ENCODE assay signal across 9 cellular contexts in genomic region chr4:6263541-6264540, GRCh38. TPM values are rescaled to one million over a fixed set of nuclear protein-coding genes. Genes with fewer than 3 reads are reported as not detected.
DNase-seq lines count a peak whose midpoint lies in the region; ATAC-seq, FAIRE-seq and TF ChIP-seq lines count a peak whose summit lies in the region.
"Had no signal": no experiment of that assay in that cellular context is flagged by ENCODE, and none has a peak within 500 bp of the region (broad histone marks: within the 10 kb centered on the region; RNA-seq: fewer than 3 reads in every experiment).

No MANE protein-coding gene starts in this region.

- in situ Hi-C loops in transverse colon (cut with MboI; ENCODE audit: low pct_ligation_motif_present in 1 of 4, low pct_unique_long_range_greater_than_20kb in 1 of 4, low sequenced_read_pairs in 3 of 4), result loop anchor here in 1 of 4 donors (25.0 kb wide), 1 partner anchor 298 kb away; no protein-coding TSS in a partner anchor

- ATAC-seq in GM19023 (IDR thresholded peaks at IDR 0.05; ENCODE audit: unreplicated experiment), result peak; percentile 46

- peaks cover 14% of the 10 kb centered on the region for H3K27me3 Mint-ChIP-seq in activated CD4-positive, alpha-beta memory T cell treated with anti-CD3 and anti-CD28 coated beads for 36 hours

- peak; percentile 81 for TF ChIP-seq CTCF in BJ (IDR thresholded peaks at IDR 0.05; ENCODE audit: insufficient read depth, low read depth, low read length)
- TF ChIP-seq CTCF in right atrium auricular region (IDR thresholded peaks at IDR 0.05), result peak; percentile 41 to 79
- peak; percentile 31 to 48 (median 37) for TF ChIP-seq CTCF in transverse colon (IDR thresholded peaks at IDR 0.05)

- H3K4me3 Mint-ChIP-seq in activated CD4-positive, alpha-beta memory T cell treated with anti-CD3 and anti-CD28 coated beads for 36 hours, result no peak overlapping the region

- whole genome bisulfite sequencing in transverse colon (ENCODE audit: low coverage in 1 of 2), 2 donors, result 60% methylated on average over 18 of the region's 18 CpGs; no CpG with 5 or more reads in 1 of the 2 donors

- DNase-seq in BJ (ENCODE audit: low read depth) (no peak), right atrium auricular region (ENCODE audit: low spot score) (no peak), transverse colon (peak; percentile 57), GM19239 (ENCODE audit: insufficient read length, low spot score) (no peak), NCI-H1048 (lab: John Stamatoyannopoulos, UW) (no peak)
- peak; percentile 46 for DNase-seq in activated CD4-positive, alpha-beta memory T cell treated with anti-CD3 and anti-CD28 coated beads for 36 hours
- DNase-seq in effector CD8-positive, alpha-beta T cell (lab: John Stamatoyannopoulos, UW), result no peak

- H3K36me3 ChIP-seq in BJ (ENCODE audit: control insufficient read depth, insufficient read depth, low read length) (no peaks in the 10 kb centered on the region), right atrium auricular region (no peaks in the 10 kb centered on the region), transverse colon (no peaks in the 10 kb centered on the region)

- H3K27ac ChIP-seq in right atrium auricular region (no peak overlapping the region), transverse colon (no peak overlapping the region)

- POLR2A ChIA-PET in BJ (lab: Charles Lee), result no interaction called here
- POLR2A ChIA-PET in activated CD4-positive, alpha-beta memory T cell treated with anti-CD3 and anti-CD28 coated beads for 36 hours (lab: Charles Lee), result no interaction called here

- H3K27me3 ChIP-seq in BJ (ENCODE audit: control insufficient read depth, insufficient read depth, low read length) (peaks cover 1% of the 10 kb centered on the region; the same call in 1 of the 2 replicates), right atrium auricular region (no peaks in the 10 kb centered on the region), transverse colon (peaks cover 13% of the 10 kb centered on the region)
- H3K27me3 ChIP-seq: dorsolateral prefrontal cortex had no signal

- peaks cover 1% of the 10 kb centered on the region for H3K4me1 Mint-ChIP-seq in activated CD4-positive, alpha-beta memory T cell treated with anti-CD3 and anti-CD28 coated beads for 36 hours (ENCODE audit: low read depth)

- H3K36me3 Mint-ChIP-seq in activated CD4-positive, alpha-beta memory T cell treated with anti-CD3 and anti-CD28 coated beads for 36 hours, result no peaks in the 10 kb centered on the region

- H3K27ac Mint-ChIP-seq in activated CD4-positive, alpha-beta memory T cell treated with anti-CD3 and anti-CD28 coated beads for 36 hours, result no peak overlapping the region

- no peaks in the 10 kb centered on the region for H3K9me3 ChIP-seq in right atrium auricular region
- no peaks in the 10 kb centered on the region for H3K9me3 ChIP-seq in transverse colon

- no peak overlapping the region for H3K4me3 ChIP-seq in BJ (ENCODE audit: low read depth, low read length)
- H3K4me3 ChIP-seq in right atrium auricular region, result no peak overlapping the region
- H3K4me3 ChIP-seq in transverse colon, result no peak overlapping the region
- H3K4me3 ChIP-seq: dorsolateral prefrontal cortex had no signal

- intact Hi-C loops in activated CD4-positive, alpha-beta memory T cell treated with anti-CD3 and anti-CD28 coated beads for 36 hours (cut with micrococcal nuclease), result no loop called here
- intact Hi-C loops in transverse colon (cut with DNase I; ENCODE audit: low total_unique reads), result no loop called here

- no peaks in the 10 kb centered on the region for H3K9me3 Mint-ChIP-seq in activated CD4-positive, alpha-beta memory T cell treated with anti-CD3 and anti-CD28 coated beads for 36 hours

- H3K4me1 ChIP-seq in right atrium auricular region, result peaks cover 0 to under 1% of the 10 kb centered on the region in 2 donors
- H3K4me1 ChIP-seq in transverse colon, result peaks cover 0 to 2% (median under 1%) of the 10 kb centered on the region in 4 donors

- CTCF ChIA-PET in BJ (lab: Yijun Ruan, JAX), result interaction anchor here (0.7 to 14.5 kb wide), 14 partner anchors 9 to 283 kb away, joined by 3 to 383 read pairs (median 4); no protein-coding TSS in a partner anchor
- CTCF ChIA-PET in activated CD4-positive, alpha-beta memory T cell treated with anti-CD3 and anti-CD28 coated beads for 36 hours (lab: Charles Lee), result interaction anchor here (0.8 to 6.9 kb wide), 5 partner anchors 13 to 276 kb away, joined by 3 to 64 read pairs (median 9); no protein-coding TSS in a partner anchor

- no peak for TF ChIP-seq POLR2A in transverse colon (IDR thresholded peaks at IDR 0.05)

- TF ChIP-seq EP300 in transverse colon (IDR thresholded peaks at IDR 0.05; ENCODE audit: low read depth), result no peak

- FAIRE-seq in GM19239 (lab: Jason Lieb, UNC), result no peak

RNA-seq across cellular contexts. Expression of gene WFS1, which starts 5.8 kb away (rescaled TPM):
- 40.3 and 66.4 TPM in 2 replicates for polyA plus RNA-seq in BJ (2011; rRNA removed)
- 30.7 and 37.2 TPM in 2 replicates for polyA minus RNA-seq in BJ (2011; rRNA and poly(A)+ RNA removed)
- 1 to 10 TPM; 4.6 to 5.3 TPM for total RNA-seq in activated CD4-positive, alpha-beta memory T cell treated with anti-CD3 and anti-CD28 coated beads for 36 hours
- total RNA-seq in right atrium auricular region, result 100 to 1,000 TPM; 111 to 112 TPM
- 10 to 100 TPM; 11.5 to 23.5 (median 20.8) TPM for total RNA-seq in transverse colon

Comparison
In these comparisons a context has a peak if more than half of its experiments do, and no peak if none do; other contexts are left out.
1. DNase-seq: peak in activated CD4-positive, alpha-beta memory T cell treated with anti-CD3 and anti-CD28 coated beads for 36 hours (single experiment) and transverse colon (single experiment); none in BJ (single experiment), right atrium auricular region (single experiment), GM19239 (single experiment), NCI-H1048 (single experiment) and effector CD8-positive, alpha-beta T cell (single experiment).
2. RNA of gene WFS1, which starts 5.8 kb away (total RNA-seq): 111 to 112 TPM in right atrium auricular region; 11.5 to 23.5 TPM in transverse colon and 4.6 to 5.3 TPM in activated CD4-positive, alpha-beta memory T cell treated with anti-CD3 and anti-CD28 coated beads for 36 hours; every median in the first group is over 4 times any median in the second.
3. Peak in every context shown above with its lines, with median percentiles within 50 percentile points of each other: CTCF ChIP-seq.